Comparison of ENCODE assay signal across 8 cellular contexts in genomic region chr9:78297672-78297961, GRCh38. TPM values are rescaled to one million over a fixed set of nuclear protein-coding genes. Genes with fewer than 3 reads are reported as not detected.
A peak's percentile ranks its signal among the peaks of the same experiment; 100 is the strongest.
DNase-seq lines count a peak whose midpoint lies in the region; ATAC-seq and TF ChIP-seq lines count a peak whose summit lies in the region.

No MANE protein-coding gene starts in this region.

- H3K9ac ChIP-seq in parathyroid adenoma: no peak overlapping the region

- peaks cover 11% of the 10 kb centered on the region; the same call in 1 of the 2 replicates for H4K20me1 ChIP-seq in OCI-LY7 (ENCODE audit: insufficient read depth, low read length)

- H3K36me3 Mint-ChIP-seq in activated CD4-positive, alpha-beta T cell treated with anti-CD3 and anti-CD28 coated beads, Interleukin-2, amount 10 ng/mL, durations not matched to agents 7 days and 5 days (ENCODE audit: low read depth): peaks cover 23% of the 10 kb centered on the region
- no peaks in the 10 kb centered on the region for H3K36me3 Mint-ChIP-seq in endothelial cell (ENCODE audit: low read depth, unreplicated experiment)

- H3K9me2 ChIP-seq in OCI-LY7 (ENCODE audit: insufficient read depth, low read length): no peaks in the 10 kb centered on the region

- intact Hi-C loops in OCI-LY7 (cut with micrococcal nuclease; ENCODE audit: unreplicated experiment): loop anchor here (1.0 to 5.0 kb wide), 4 partner anchors 35 to 1120 kb away; partner anchors contain the start of genes CEP78 and VPS13A

- H3K4me1 Mint-ChIP-seq in activated CD4-positive, alpha-beta T cell treated with anti-CD3 and anti-CD28 coated beads, Interleukin-2, amount 10 ng/mL, durations not matched to agents 7 days and 5 days: peaks cover 52% of the 10 kb centered on the region
- peaks cover 22% of the 10 kb centered on the region for H3K4me1 Mint-ChIP-seq in endothelial cell (ENCODE audit: unreplicated experiment)

- H3K9me3 ChIP-seq in OCI-LY7 (ENCODE audit: low read length) (peaks cover 4% of the 10 kb centered on the region; the same call in 1 of the 2 replicates), parathyroid adenoma (ENCODE audit: control insufficient read depth, low read length) (no peaks in the 10 kb centered on the region)

- no peaks in the 10 kb centered on the region for H3K27me3 ChIP-seq in parathyroid adenoma (ENCODE audit: control insufficient read depth, insufficient read depth, low read length)

- H3K27ac Mint-ChIP-seq in activated CD4-positive, alpha-beta T cell treated with anti-CD3 and anti-CD28 coated beads, Interleukin-2, amount 10 ng/mL, durations not matched to agents 7 days and 5 days: peak overlapping the region; percentile 96
- H3K27ac Mint-ChIP-seq in endothelial cell (ENCODE audit: unreplicated experiment): peak overlapping the region; percentile 30

- peak overlapping the region; percentile 91 for H3K4me3 Mint-ChIP-seq in activated CD4-positive, alpha-beta T cell treated with anti-CD3 and anti-CD28 coated beads, Interleukin-2, amount 10 ng/mL, durations not matched to agents 7 days and 5 days
- H3K4me3 Mint-ChIP-seq in endothelial cell (ENCODE audit: unreplicated experiment): peak overlapping the region; percentile 92

- peak overlapping the region; percentile 78 for H3K4me2 ChIP-seq in OCI-LY7 (ENCODE audit: low read length)
- H3K4me2 ChIP-seq in parathyroid adenoma (ENCODE audit: low read length): peak overlapping the region; percentile 91

- no peak for ATAC-seq in GM19467 (IDR thresholded peaks at IDR 0.05; ENCODE audit: unreplicated experiment)

- no peaks in the 10 kb centered on the region for H3K27me3 Mint-ChIP-seq in activated CD4-positive, alpha-beta T cell treated with anti-CD3 and anti-CD28 coated beads, Interleukin-2, amount 10 ng/mL, durations not matched to agents 7 days and 5 days
- H3K27me3 Mint-ChIP-seq in endothelial cell (ENCODE audit: unreplicated experiment): peaks cover 4% of the 10 kb centered on the region

- H2AFZ ChIP-seq in OCI-LY7 (ENCODE audit: low read length): peak overlapping the region; percentile 81; the same call in 1 of the 2 replicates
- H2AFZ ChIP-seq in parathyroid adenoma: peak overlapping the region; percentile 61

- in situ Hi-C loops in ACHN (cut with HindIII; ENCODE audit: low pct_ligation_motif_present, low pct_unique_long_range_greater_than_20kb, low sequenced_read_pairs): no loop called here

- H3K9me3 Mint-ChIP-seq in activated CD4-positive, alpha-beta T cell treated with anti-CD3 and anti-CD28 coated beads, Interleukin-2, amount 10 ng/mL, durations not matched to agents 7 days and 5 days: no peaks in the 10 kb centered on the region
- no peaks in the 10 kb centered on the region for H3K9me3 Mint-ChIP-seq in endothelial cell (ENCODE audit: unreplicated experiment)

- H3K79me2 ChIP-seq in OCI-LY7 (ENCODE audit: insufficient read depth, low read depth, low read length) (peaks cover 33% of the 10 kb centered on the region), parathyroid adenoma (no peaks in the 10 kb centered on the region)

- H3K36me3 ChIP-seq in OCI-LY7 (ENCODE audit: insufficient read depth, low read length) (peaks cover 42% of the 10 kb centered on the region), parathyroid adenoma (ENCODE audit: control insufficient read depth, insufficient read depth, low read length) (no peaks in the 10 kb centered on the region)

- H3K27ac ChIP-seq in OCI-LY7 (ENCODE audit: low read depth, low read length, poor library complexity, severe bottlenecking): peak overlapping the region; percentile 84
- no peak overlapping the region for H3K27ac ChIP-seq in parathyroid adenoma

- BruUV-seq in OCI-LY7 (replicated peaks; lab: Mats Ljungman, UMichigan): no TSS peak

- no peak for DNase-seq in activated CD4-positive, alpha-beta T cell treated with anti-CD3 and anti-CD28 coated beads, Interleukin-2, amount 10 ng/mL, durations not matched to agents 7 days and 5 days
- DNase-seq in activated CD4-positive, alpha-beta T cell treated with anti-CD3 and anti-CD28 coated beads, Interleukin-2, amount 50 U/mL, for 4 hours: no peak
- DNase-seq in OCI-LY7 (ENCODE audit: low spot score): no peak
- no peak for DNase-seq in endothelial cell (ENCODE audit: low spot score)
- no peak for DNase-seq in ACHN
- DNase-seq in COLO668 (lab: John Stamatoyannopoulos, UW; ENCODE audit: unreplicated experiment): no peak

- TF ChIP-seq CTCF in OCI-LY7 (conservative IDR thresholded peaks at IDR 0.05; ENCODE audit: low read length) (no peak), endothelial cell (IDR thresholded peaks at IDR 0.05; ENCODE audit: unreplicated experiment) (no peak), parathyroid adenoma (IDR thresholded peaks at IDR 0.05) (no peak)

- POLR2A ChIA-PET in activated CD4-positive, alpha-beta T cell treated with anti-CD3 and anti-CD28 coated beads, Interleukin-2, amount 10 ng/mL, durations not matched to agents 7 days and 5 days (lab: Charles Lee): interaction anchor here (1.5 kb wide), 1 partner anchor 61 kb away, joined by 4 read pairs; the partner anchor contains the start of gene CEP78
- POLR2A ChIA-PET in OCI-LY7 (lab: Charles Lee): interaction anchor here (0.9 to 3.4 kb wide), 14 partner anchors 13 to 1274 kb away, joined by 3 to 18 read pairs (median 6); partner anchors contain the start of genes CEP78 and TLE4

- CTCF ChIA-PET in activated CD4-positive, alpha-beta T cell treated with anti-CD3 and anti-CD28 coated beads, Interleukin-2, amount 10 ng/mL, durations not matched to agents 7 days and 5 days (lab: Charles Lee): interaction anchor here (1.3 to 1.5 kb wide), 3 partner anchors 9 to 71 kb away, joined by 3 to 8 read pairs (median 3); no protein-coding TSS in a partner anchor
- CTCF ChIA-PET in OCI-LY7 (lab: Charles Lee; ENCODE audit: unreplicated experiment): no interaction called here

- peaks cover 20% of the 10 kb centered on the region for H3K4me1 ChIP-seq in OCI-LY7 (ENCODE audit: insufficient read depth, low read length, poor library complexity, severe bottlenecking)
- no peaks in the 10 kb centered on the region for H3K4me1 ChIP-seq in parathyroid adenoma

- peak overlapping the region; percentile 85 for H3K4me3 ChIP-seq in OCI-LY7 (ENCODE audit: low read depth, low read length, poor library complexity, severe bottlenecking)
- peak overlapping the region; percentile 61 for H3K4me3 ChIP-seq in parathyroid adenoma (ENCODE audit: low read depth, low read length)

RNA-seq across cellular contexts. Expression of gene PSAT1, which starts 0.7 kb away (rescaled TPM):
- total RNA-seq in activated CD4-positive, alpha-beta T cell treated with anti-CD3 and anti-CD28 coated beads, Interleukin-2, amount 10 ng/mL, durations not matched to agents 7 days and 5 days: 10 to 100 TPM; 68.6 to 71.3 TPM
- 116 and 125 TPM in 2 replicates for total RNA-seq in OCI-LY7 (2014; rRNA removed; shearing (Covaris generic))
- 268 and 278 TPM in 2 replicates for total RNA-seq in OCI-LY7 (2022)
- 15.2 TPM for total RNA-seq in endothelial cell (ENCODE audit: unreplicated experiment)
